In the genomic region with DNA sequence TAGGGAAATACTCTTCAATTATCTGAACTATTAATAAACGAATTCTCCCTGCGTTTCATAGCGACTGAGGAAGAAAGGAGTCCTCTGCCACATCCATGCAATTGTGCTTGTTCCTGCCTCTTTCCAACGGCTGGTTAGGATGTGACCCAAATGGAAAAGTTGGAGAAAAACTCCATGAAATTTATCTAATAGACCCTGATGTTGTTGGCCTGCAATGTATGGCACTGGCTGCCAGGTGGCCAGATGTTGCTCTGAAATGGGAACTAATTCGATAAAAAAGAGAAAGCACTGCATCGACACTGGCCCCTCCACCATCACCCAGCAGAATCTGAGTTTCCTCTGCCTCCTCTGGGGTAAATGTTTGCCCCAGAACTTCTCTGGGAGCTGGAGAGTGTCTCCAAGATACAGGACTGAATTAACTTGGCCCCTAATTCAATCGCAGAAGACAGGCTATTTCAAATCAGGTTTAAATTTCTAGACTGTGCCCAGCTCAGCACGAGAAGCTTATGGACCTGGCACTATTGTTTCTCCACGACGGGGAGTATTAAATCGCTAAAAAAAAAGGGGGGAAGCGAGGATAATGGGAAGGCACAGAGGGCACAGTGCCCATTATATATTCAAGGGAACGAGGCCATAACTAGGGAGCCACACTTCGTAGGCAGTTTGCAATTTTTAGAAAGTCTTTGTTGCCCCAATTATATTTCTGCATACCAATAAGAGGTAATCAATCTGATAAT, we compare ENCODE assay signal across 25 cellular contexts.
DNase-seq lines count a peak whose midpoint lies in the region; ATAC-seq, FAIRE-seq and TF ChIP-seq lines count a peak whose summit lies in the region.
"Had no signal": no experiment of that assay in that cellular context is flagged by ENCODE, and none has a peak within 500 bp of the region (broad histone marks: within the 10 kb centered on the region; RNA-seq: fewer than 3 reads in every experiment).

No MANE protein-coding gene starts in this region.

- H3K9ac ChIP-seq in H1 (replicated peaks in 1 of 4; ENCODE audit: extremely low read depth in 1 of 4, low read depth in 3 of 4, low read length in 3 of 4) = no peak overlapping the region

- no peaks in the 10 kb centered on the region for H4K20me1 ChIP-seq in H1 (replicated peaks in 1 of 2; ENCODE audit: control insufficient read depth in 1 of 2, insufficient read depth in 2 of 2, low read length in 2 of 2)

- WGBS in H1 (ENCODE audit: extremely low coverage in 1 of 2, insufficient coverage in 1 of 2, insufficient read length in 1 of 2, insufficient replicate concordance in 2 of 2, low coverage in 1 of 2, low lambda C conversion rate in 2 of 2, missing lambda C conversion rate in 1 of 2), 2 experiments = 86% methylated on average over 14 of the region's 14 CpGs; no CpG with 5 or more reads in 1 of the 2 experiments
- 50 to 67% (median 56%) methylated on average over 14 of the region's 14 CpGs for WGBS in psoas muscle, 3 donors

- H3K27ac ChIP-seq in H1 (ENCODE audit: low read depth, low read length) (no peak overlapping the region), psoas muscle (no peak overlapping the region)
- H3K27ac ChIP-seq: HL-60, SJCRH30 had no signal

- H3K27ac Mint-ChIP-seq in nephron progenitor cell = no peak overlapping the region
- H3K27ac Mint-ChIP-seq: HFFc6 had no signal

- no peaks in the 10 kb centered on the region for H3K9me3 ChIP-seq in H1 (ENCODE audit: insufficient read depth in 2 of 2, low read depth in 1 of 2, low read length in 1 of 2)
- no peaks in the 10 kb centered on the region for H3K9me3 ChIP-seq in psoas muscle
- H3K9me3 ChIP-seq: SJCRH30 had no signal

- DNase-seq in COR-L47 (lab: John Stamatoyannopoulos, UW) = peak; percentile 53
- no peak for DNase-seq in H54 (ENCODE audit: insufficient read length, low spot score)
- no peak for DNase-seq in astrocyte of the cerebellum (ENCODE audit: low read depth)
- no peak for DNase-seq in H1 (ENCODE audit: low read depth in 1 of 2, low spot score in 2 of 2)
- DNase-seq in nephron progenitor cell = no peak
- no peak for DNase-seq in psoas muscle
- DNase-seq in GM03348 (ENCODE audit: low spot score) = no peak
- DNase-seq: CD4-positive, CD25-positive, alpha-beta regulatory T cell; DND-41; H7; HFFc6; KBM-7; MM.1S; NCI-H1048; NCI-H146; NCI-H2029; NCI-H2171; NCI-H526; NK-92 treated with Interleukin-12 subunit alpha and Interleukin-12 subunit beta, amount 100 ng/mL, for 24 hours; SJCRH30 had no signal

- no peak overlapping the region for H3K4ac ChIP-seq in H1 (replicated peaks; ENCODE audit: insufficient read length, low read depth, low read length)

- in situ Hi-C loops in astrocyte of the cerebellum (cut with HindIII; ENCODE audit: low sequenced_read_pairs) = no loop called here

- no peak overlapping the region for H4K8ac ChIP-seq in H1 (ENCODE audit: extremely low read depth, insufficient read depth, low read length)

- peak overlapping the region; percentile 63 for H4K91ac ChIP-seq in H1 (replicated peaks; ENCODE audit: insufficient read length, low read length)

- H2BK120ac ChIP-seq in H1 (replicated peaks; ENCODE audit: low read depth, low read length) = no peak overlapping the region

- no peak overlapping the region for H2BK5ac ChIP-seq in H1 (ENCODE audit: low read depth, low read length)

- H3K9me3 Mint-ChIP-seq in nephron progenitor cell = no peaks in the 10 kb centered on the region
- H3K9me3 Mint-ChIP-seq: HFFc6 had no signal

- no peaks in the 10 kb centered on the region for H3K79me1 ChIP-seq in H1 (ENCODE audit: low read depth, low read length)

- H3K79me2 ChIP-seq in H1 (ENCODE audit: control insufficient read depth in 1 of 2, insufficient read depth in 2 of 2, low read length in 2 of 2) = no peaks in the 10 kb centered on the region

- CTCF ChIA-PET in H1 (lab: Charles Lee; ENCODE audit: partially characterized antibody) = interaction anchor here (0.6 to 1.6 kb wide), 5 partner anchors 12 to 226 kb away, joined by 3 to 4 read pairs (median 3); no protein-coding TSS in a partner anchor

- H3K23ac ChIP-seq in H1 (ENCODE audit: insufficient read length) = no peak overlapping the region

- no peak for ATAC-seq in psoas muscle
- no peak for ATAC-seq in GM19324 (IDR thresholded peaks at IDR 0.05; ENCODE audit: low FRiP score, unreplicated experiment)
- ATAC-seq: HepG2, Panc1 had no signal

- no peak overlapping the region for H3K4me2 ChIP-seq in H1 (ENCODE audit: insufficient read depth in 1 of 2, low read depth in 2 of 2, low read length in 2 of 2)

- H3K4me3 Mint-ChIP-seq in nephron progenitor cell = no peak overlapping the region
- H3K4me3 Mint-ChIP-seq: CD4-positive, CD25-positive, alpha-beta regulatory T cell; HFFc6 had no signal

- no peak overlapping the region; the same call in 1 of the 2 replicates for H2BK20ac ChIP-seq in H1 (ENCODE audit: low read length)

- TF ChIP-seq CTCF in astrocyte of the cerebellum (IDR thresholded peaks at IDR 0.05; ENCODE audit: low read depth, low read length, missing control alignments) = peak; percentile 16
- no peak for TF ChIP-seq CTCF in H1 (IDR thresholded peaks at IDR 0.05; ENCODE audit: control extremely low read depth in 1 of 3, insufficient read depth in 1 of 3, low read depth in 1 of 3, low read length in 3 of 3)
- no peak for TF ChIP-seq CTCF in nephron progenitor cell (IDR thresholded peaks at IDR 0.05)
- no peak for TF ChIP-seq CTCF in psoas muscle (IDR thresholded peaks at IDR 0.05)

- H3K36me3 ChIP-seq in H1 (ENCODE audit: control insufficient read depth in 2 of 4, insufficient read depth in 4 of 4, low read length in 3 of 4) (no peaks in the 10 kb centered on the region), psoas muscle (ENCODE audit: insufficient read depth in 1 of 2, low read depth in 1 of 2) (no peaks in the 10 kb centered on the region)
- H3K36me3 ChIP-seq: SJCRH30 had no signal

- no peak overlapping the region for H2BK15ac ChIP-seq in H1 (ENCODE audit: low read length)

- POLR2A ChIA-PET in H1 (lab: Charles Lee; ENCODE audit: partially characterized antibody) = interaction anchor here (1.4 kb wide), 1 partner anchor 10 kb away, joined by 4 read pairs; no protein-coding TSS in a partner anchor

- H3K18ac ChIP-seq in H1 (ENCODE audit: extremely low read depth, low read length) = no peak overlapping the region

- no peak overlapping the region for H3K14ac ChIP-seq in H1 (ENCODE audit: insufficient read length)

- no peak overlapping the region for H4K5ac ChIP-seq in H1 (ENCODE audit: insufficient read length, low read depth, low read length)

- H3K27me3 Mint-ChIP-seq in nephron progenitor cell (ENCODE audit: low read depth, poor library complexity) = peaks cover 10% of the 10 kb centered on the region
- H3K27me3 Mint-ChIP-seq: CD4-positive, CD25-positive, alpha-beta regulatory T cell had no signal

- TF ChIP-seq POLR2A in H54 (IDR thresholded peaks at IDR 0.05; ENCODE audit: low read depth, low read length) (no peak), H1 (IDR thresholded peaks at IDR 0.05; ENCODE audit: control extremely low read depth in 1 of 2, low read depth in 2 of 2, low read length in 2 of 2) (no peak)

- H2BK12ac ChIP-seq in H1 (ENCODE audit: low read depth, low read length) = peak overlapping the region; percentile 29; the same call in 1 of the 2 replicates

- no peak overlapping the region for H3K56ac ChIP-seq in H1 (replicated peaks; ENCODE audit: insufficient read length, low read depth, low read length)

- H2AK5ac ChIP-seq in H1 (ENCODE audit: low read depth, low read length) = no peak overlapping the region

- no peaks in the 10 kb centered on the region for H3K36me3 Mint-ChIP-seq in nephron progenitor cell (ENCODE audit: low read depth)

- H3K23me2 ChIP-seq in H1 (ENCODE audit: low read depth, low read length) = no peaks in the 10 kb centered on the region

- H3K4me1 ChIP-seq in H1 (replicated peaks in 1 of 4; ENCODE audit: control insufficient read depth in 3 of 4, insufficient read depth in 4 of 4, low read length in 3 of 4) = peaks cover 0 to 16% (median 9%) of the 10 kb centered on the region in 4 experiments; a peak in 4 of 7 replicates
- H3K4me1 ChIP-seq in psoas muscle = no peaks in the 10 kb centered on the region
- H3K4me1 ChIP-seq: SJCRH30 had no signal

- TF ChIP-seq EP300 in H1 (IDR thresholded peaks at IDR 0.05; ENCODE audit: borderline replicate concordance in 1 of 2, low read depth in 2 of 2, low read length in 2 of 2) = no peak

- no peak overlapping the region for H2AFZ ChIP-seq in H1 (ENCODE audit: low read length)

- no peak for TF ChIP-seq RAD21 in H1 (IDR thresholded peaks at IDR 0.05 in 1 of 2, conservative IDR thresholded peaks at IDR 0.05 in 1 of 2; ENCODE audit: low read depth in 2 of 2, low read length in 2 of 2)

- FAIRE-seq in H54 (lab: Jason Lieb, UNC) (peak; percentile 52), H1 (lab: Jason Lieb, UNC) (no peak)
- FAIRE-seq: GM18507, HepG2 had no signal

- H3K4me3 ChIP-seq in astrocyte of the cerebellum (ENCODE audit: low read depth, low read length) (no peak overlapping the region), H1 (ENCODE audit: extremely low read depth in 1 of 4, insufficient read depth in 2 of 4, low read depth in 3 of 4, low read length in 4 of 4) (no peak overlapping the region), psoas muscle (no peak overlapping the region)
- H3K4me3 ChIP-seq: SJCRH30 had no signal

- H3K27me3 ChIP-seq in H1 (replicated peaks in 1 of 4; ENCODE audit: control insufficient read depth in 3 of 4, extremely low read depth in 1 of 4, insufficient read depth in 3 of 4, low read length in 3 of 4) (no peaks in the 10 kb centered on the region), psoas muscle (ENCODE audit: insufficient read depth in 3 of 3, low read length in 2 of 3) (no peaks in the 10 kb centered on the region)

- H3K4me1 Mint-ChIP-seq in nephron progenitor cell = peaks cover 36% of the 10 kb centered on the region
- H3K4me1 Mint-ChIP-seq: CD4-positive, CD25-positive, alpha-beta regulatory T cell had no signal

- intact Hi-C loops in psoas muscle (cut with DNase I) = no loop called here

TF ChIP-seq in H1, 55 proteins besides CTCF, POLR2A, EP300 and RAD21:
- TF ChIP-seq SP4 (IDR thresholded peaks at IDR 0.05; ENCODE audit: low read length) = no peak
- no peak for TF ChIP-seq SIN3A (conservative IDR thresholded peaks at IDR 0.05 in 1 of 2, IDR thresholded peaks at IDR 0.05 in 1 of 2; ENCODE audit: low read depth in 1 of 2, low read length in 2 of 2)
- TF ChIP-seq NANOG (IDR thresholded peaks at IDR 0.05; ENCODE audit: insufficient read depth, low read depth, low read length, poor library complexity, severe bottlenecking) = no peak
- TF ChIP-seq POLR2AphosphoS5 (IDR thresholded peaks at IDR 0.05; ENCODE audit: low read depth, low read length) = no peak
TF ChIP-seq in H1: peak in this region for 0.
